Comparison of ENCODE assay signal across 1 cellular context in genomic region chr12:123033392-123034021, GRCh38.
TF ChIP-seq lines count a peak whose summit lies in the region.

No MANE protein-coding gene starts in this region.

TF ChIP-seq in K562, 482 proteins besides CTCF, POLR2A, EP300 and RAD21 (continued from another document and continues in another):
- 0 out of 4 replicates have a peak, but pooled peaks of 1 of the 2 experiments have one; percentile 21 for TF ChIP-seq FOXK2 (conservative IDR thresholded peaks at IDR 0.05 in 1 of 2, IDR thresholded peaks at IDR 0.05 in 1 of 2; ENCODE audit: low read depth in 2 of 2)
- no peak for TF ChIP-seq CXXC5 (CRISPR knock-in tag; IDR thresholded peaks at IDR 0.05)
- no peak for TF ChIP-seq ZBTB12 (CRISPR knock-in tag; IDR thresholded peaks at IDR 0.05)
- TF ChIP-seq SETDB1 (IDR thresholded peaks at IDR 0.05; ENCODE audit: low read length): no peak
- no peak for TF ChIP-seq MCM3 (IDR thresholded peaks at IDR 0.05)
- no peak for TF ChIP-seq DIDO1 (tag; IDR thresholded peaks at IDR 0.05; ENCODE audit: low read depth)
- no peak for TF ChIP-seq ZNF3 (CRISPR knock-in tag; IDR thresholded peaks at IDR 0.05)
- no peak for TF ChIP-seq SNRNP70 (optimal IDR thresholded peaks at IDR 0.05; ENCODE audit: low read depth, low read length)
- no peak for TF ChIP-seq CHCHD3 (CRISPR knock-in tag; IDR thresholded peaks at IDR 0.05)
- no peak for TF ChIP-seq ETV5 (CRISPR knock-in tag; IDR thresholded peaks at IDR 0.05; ENCODE audit: low read depth)
- no peak for TF ChIP-seq E2F4 (CRISPR knock-in tag; IDR thresholded peaks at IDR 0.05; ENCODE audit: low read depth)
- TF ChIP-seq NFIC (IDR thresholded peaks at IDR 0.05): no peak
- no peak for TF ChIP-seq ZNF12 (CRISPR knock-in tag; IDR thresholded peaks at IDR 0.05)
- TF ChIP-seq SMAD4 (CRISPR knock-in tag; conservative IDR thresholded peaks at IDR 0.05): 0 out of 2 replicates have a peak, but pooled peaks have one; percentile 24
- TF ChIP-seq NKRF (IDR thresholded peaks at IDR 0.05; ENCODE audit: borderline replicate concordance): no peak
- TF ChIP-seq ZNF785 (CRISPR knock-in tag; IDR thresholded peaks at IDR 0.05): no peak
- TF ChIP-seq PPARD (CRISPR knock-in tag; IDR thresholded peaks at IDR 0.05): no peak
- no peak for TF ChIP-seq POLR2AphosphoS5 (IDR thresholded peaks at IDR 0.05; ENCODE audit: control insufficient read depth, insufficient read depth, low read depth, low read length)
- TF ChIP-seq ZNF384 (IDR thresholded peaks at IDR 0.05; ENCODE audit: low read depth, low read length): no peak
- TF ChIP-seq MECOM (CRISPR knock-in tag; IDR thresholded peaks at IDR 0.05): no peak
- no peak for TF ChIP-seq TOE1 (IDR thresholded peaks at IDR 0.05; ENCODE audit: borderline replicate concordance)
- TF ChIP-seq TOE1 (CRISPR knock-in tag; IDR thresholded peaks at IDR 0.05; ENCODE audit: borderline replicate concordance, low read depth): no peak
- TF ChIP-seq BMI1 (IDR thresholded peaks at IDR 0.05; ENCODE audit: low read length): no peak
- peak; percentile 92 for TF ChIP-seq ARID1B (IDR thresholded peaks at IDR 0.05)
- TF ChIP-seq, protein P1, sequence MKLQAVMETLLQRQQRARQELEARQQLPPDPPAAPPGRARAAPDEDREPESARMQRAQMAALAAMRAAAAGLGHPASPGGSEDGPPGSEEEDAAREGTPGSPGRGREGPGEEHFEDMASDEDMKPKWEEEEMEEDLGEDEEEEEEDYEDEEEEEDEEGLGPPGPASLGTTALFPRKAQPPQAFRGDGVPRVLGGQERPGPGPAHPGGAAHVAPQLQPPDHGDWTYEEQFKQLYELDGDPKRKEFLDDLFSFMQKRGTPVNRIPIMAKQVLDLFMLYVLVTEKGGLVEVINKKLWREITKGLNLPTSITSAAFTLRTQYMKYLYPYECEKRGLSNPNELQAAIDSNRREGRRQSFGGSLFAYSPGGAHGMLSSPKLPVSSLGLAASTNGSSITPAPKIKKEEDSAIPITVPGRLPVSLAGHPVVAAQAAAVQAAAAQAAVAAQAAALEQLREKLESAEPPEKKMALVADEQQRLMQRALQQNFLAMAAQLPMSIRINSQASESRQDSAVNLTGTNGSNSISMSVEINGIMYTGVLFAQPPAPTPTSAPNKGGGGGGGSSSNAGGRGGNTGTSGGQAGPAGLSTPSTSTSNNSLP (IDR thresholded peaks at IDR 0.05; ENCODE audit: borderline replicate concordance, low read depth, low read length): no peak
- no peak for TF ChIP-seq DMBX1 (CRISPR knock-in tag; IDR thresholded peaks at IDR 0.05; ENCODE audit: borderline replicate concordance)
- TF ChIP-seq KDM1A (IDR thresholded peaks at IDR 0.05): peak; percentile 93
- TF ChIP-seq ZNF165 (CRISPR knock-in tag; IDR thresholded peaks at IDR 0.05; ENCODE audit: borderline replicate concordance): no peak
- no peak for TF ChIP-seq KAT7 (CRISPR knock-in tag; IDR thresholded peaks at IDR 0.05; ENCODE audit: borderline replicate concordance)
- TF ChIP-seq ZBTB11 (CRISPR knock-in tag; IDR thresholded peaks at IDR 0.05): 0 out of 6 replicates have a peak, but pooled peaks of 1 of the 3 experiments have one; percentile 56
- no peak for TF ChIP-seq SREBF1 (IDR thresholded peaks at IDR 0.05; ENCODE audit: borderline replicate concordance, low read depth, low read length)
- no peak for TF ChIP-seq E2F8 (IDR thresholded peaks at IDR 0.05; ENCODE audit: low read depth, partially characterized antibody)
- no peak for TF ChIP-seq ZBTB5 (IDR thresholded peaks at IDR 0.05)
- TF ChIP-seq NEUROD1 (IDR thresholded peaks at IDR 0.05; ENCODE audit: borderline replicate concordance, low read depth, low read length, partially characterized antibody): no peak
- TF ChIP-seq DNMT1 (IDR thresholded peaks at IDR 0.05): no peak
- TF ChIP-seq MYC (IDR thresholded peaks at IDR 0.05; ENCODE audit: low read depth, low read length): no peak
- TF ChIP-seq MYC (CRISPR knock-in tag; IDR thresholded peaks at IDR 0.05; ENCODE audit: borderline replicate concordance, low read depth): no peak
- TF ChIP-seq, protein P2, sequence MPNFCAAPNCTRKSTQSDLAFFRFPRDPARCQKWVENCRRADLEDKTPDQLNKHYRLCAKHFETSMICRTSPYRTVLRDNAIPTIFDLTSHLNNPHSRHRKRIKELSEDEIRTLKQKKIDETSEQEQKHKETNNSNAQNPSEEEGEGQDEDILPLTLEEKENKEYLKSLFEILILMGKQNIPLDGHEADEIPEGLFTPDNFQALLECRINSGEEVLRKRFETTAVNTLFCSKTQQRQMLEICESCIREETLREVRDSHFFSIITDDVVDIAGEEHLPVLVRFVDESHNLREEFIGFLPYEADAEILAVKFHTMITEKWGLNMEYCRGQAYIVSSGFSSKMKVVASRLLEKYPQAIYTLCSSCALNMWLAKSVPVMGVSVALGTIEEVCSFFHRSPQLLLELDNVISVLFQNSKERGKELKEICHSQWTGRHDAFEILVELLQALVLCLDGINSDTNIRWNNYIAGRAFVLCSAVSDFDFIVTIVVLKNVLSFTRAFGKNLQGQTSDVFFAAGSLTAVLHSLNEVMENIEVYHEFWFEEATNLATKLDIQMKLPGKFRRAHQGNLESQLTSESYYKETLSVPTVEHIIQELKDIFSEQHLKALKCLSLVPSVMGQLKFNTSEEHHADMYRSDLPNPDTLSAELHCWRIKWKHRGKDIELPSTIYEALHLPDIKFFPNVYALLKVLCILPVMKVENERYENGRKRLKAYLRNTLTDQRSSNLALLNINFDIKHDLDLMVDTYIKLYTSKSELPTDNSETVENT (CRISPR knock-in tag; IDR thresholded peaks at IDR 0.05): no peak
- TF ChIP-seq HINFP (tag; conservative IDR thresholded peaks at IDR 0.05; ENCODE audit: low read depth): no peak
- TF ChIP-seq POLR2G (IDR thresholded peaks at IDR 0.05; ENCODE audit: low read depth, low read length): no peak
- TF ChIP-seq, protein P3, sequence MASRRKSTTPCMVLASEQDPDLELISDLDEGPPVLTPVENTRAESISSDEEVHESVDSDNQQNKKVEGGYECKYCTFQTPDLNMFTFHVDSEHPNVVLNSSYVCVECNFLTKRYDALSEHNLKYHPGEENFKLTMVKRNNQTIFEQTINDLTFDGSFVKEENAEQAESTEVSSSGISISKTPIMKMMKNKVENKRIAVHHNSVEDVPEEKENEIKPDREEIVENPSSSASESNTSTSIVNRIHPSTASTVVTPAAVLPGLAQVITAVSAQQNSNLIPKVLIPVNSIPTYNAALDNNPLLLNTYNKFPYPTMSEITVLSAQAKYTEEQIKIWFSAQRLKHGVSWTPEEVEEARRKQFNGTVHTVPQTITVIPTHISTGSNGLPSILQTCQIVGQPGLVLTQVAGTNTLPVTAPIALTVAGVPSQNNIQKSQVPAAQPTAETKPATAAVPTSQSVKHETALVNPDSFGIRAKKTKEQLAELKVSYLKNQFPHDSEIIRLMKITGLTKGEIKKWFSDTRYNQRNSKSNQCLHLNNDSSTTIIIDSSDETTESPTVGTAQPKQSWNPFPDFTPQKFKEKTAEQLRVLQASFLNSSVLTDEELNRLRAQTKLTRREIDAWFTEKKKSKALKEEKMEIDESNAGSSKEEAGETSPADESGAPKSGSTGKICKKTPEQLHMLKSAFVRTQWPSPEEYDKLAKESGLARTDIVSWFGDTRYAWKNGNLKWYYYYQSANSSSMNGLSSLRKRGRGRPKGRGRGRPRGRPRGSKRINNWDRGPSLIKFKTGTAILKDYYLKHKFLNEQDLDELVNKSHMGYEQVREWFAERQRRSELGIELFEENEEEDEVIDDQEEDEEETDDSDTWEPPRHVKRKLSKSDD (conservative IDR thresholded peaks at IDR 0.05; ENCODE audit: low read length): no peak
